6 cellular contexts compared by ENCODE assay signal in the genomic region with DNA sequence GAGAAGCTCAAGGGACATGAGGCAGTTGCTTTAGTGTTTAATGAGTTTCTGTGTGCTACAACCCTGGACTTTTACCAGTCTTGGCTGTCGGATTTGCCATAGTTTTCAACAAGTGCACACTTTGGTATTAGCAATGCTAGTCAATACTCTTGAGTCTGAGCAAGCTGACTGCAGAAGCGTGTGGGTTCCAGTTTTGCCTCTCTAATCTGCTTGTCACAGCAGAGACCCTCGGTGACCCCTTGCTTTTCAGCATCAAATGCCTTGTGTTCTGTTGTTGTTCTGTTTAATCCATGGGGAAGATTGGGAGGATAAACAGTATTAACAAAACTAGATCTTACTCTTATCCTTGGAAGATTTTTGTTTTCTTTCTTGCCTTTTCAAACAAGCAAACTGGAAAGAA.
"Had no signal": no experiment of that assay in that cellular context is flagged by ENCODE, and none has a peak within 500 bp of the region (broad histone marks: within the 10 kb centered on the region; RNA-seq: fewer than 3 reads in every experiment).

No MANE protein-coding gene starts in this region.

- H3K4me2 ChIP-seq: GM23338, KMS-11 had no signal

- H3K9ac ChIP-seq: KMS-11 had no signal

- DNase-seq: H9, HFFc6, KBM-7 had no signal

- H2AFZ ChIP-seq: GM23338 had no signal

- H3K4me3 ChIP-seq: GM23338 had no signal

- H3K27ac ChIP-seq: HL-60, KMS-11 had no signal
